1 cellular context compared by ENCODE assay signal in the genomic region with DNA sequence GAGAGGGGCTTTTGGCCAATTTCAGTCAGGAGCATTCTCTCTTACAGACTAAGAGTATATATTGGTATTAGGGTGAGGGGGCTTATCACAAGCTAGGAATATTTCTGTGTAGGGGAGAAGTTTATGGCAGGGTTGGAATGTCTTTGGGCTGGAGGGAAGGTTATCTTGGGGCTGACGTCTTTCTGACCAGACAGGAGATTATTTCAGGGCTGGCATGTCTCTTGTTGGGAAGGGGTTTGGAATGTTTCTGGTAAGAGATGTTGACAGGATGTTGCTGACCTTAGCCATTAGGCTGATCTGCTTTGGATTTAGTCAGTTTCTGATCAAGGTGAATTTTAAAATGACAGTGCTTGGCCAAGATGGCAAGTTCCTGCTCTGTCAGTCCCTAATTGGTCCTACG.
TF ChIP-seq lines count a peak whose summit lies in the region.

No MANE protein-coding gene starts in this region.

TF ChIP-seq in SK-N-SH treated with all-trans-retinoic acid at 6 μM for 48 hours, 23 proteins besides CTCF, POLR2A, EP300 and RAD21 (continued from another document):
- TF ChIP-seq POU6F1 (CRISPR knock-in tag; IDR thresholded peaks at IDR 0.05; ENCODE audit: borderline replicate concordance, low read depth) (no peak), GLIS3 (CRISPR knock-in tag; IDR thresholded peaks at IDR 0.05) (no peak), TOX (CRISPR knock-in tag; IDR thresholded peaks at IDR 0.05; ENCODE audit: borderline replicate concordance) (no peak), ZC3H10 (CRISPR knock-in tag; IDR thresholded peaks at IDR 0.05) (no peak), CREB5 (CRISPR knock-in tag; IDR thresholded peaks at IDR 0.05; ENCODE audit: low read depth) (no peak), OSR1 (CRISPR knock-in tag; IDR thresholded peaks at IDR 0.05) (no peak), ZNF70 (CRISPR knock-in tag; IDR thresholded peaks at IDR 0.05) (no peak), BACH2 (CRISPR knock-in tag; IDR thresholded peaks at IDR 0.05; ENCODE audit: borderline replicate concordance) (no peak), SNAI2 (CRISPR knock-in tag; IDR thresholded peaks at IDR 0.05) (no peak), ARNTL (CRISPR knock-in tag; IDR thresholded peaks at IDR 0.05; ENCODE audit: borderline replicate concordance, low read depth) (no peak), ZNF8 (CRISPR knock-in tag; IDR thresholded peaks at IDR 0.05) (no peak), PPARA (CRISPR knock-in tag; IDR thresholded peaks at IDR 0.05; ENCODE audit: borderline replicate concordance) (no peak), ISL1 (CRISPR knock-in tag; IDR thresholded peaks at IDR 0.05) (no peak)
- TF ChIP-seq, protein P1, sequence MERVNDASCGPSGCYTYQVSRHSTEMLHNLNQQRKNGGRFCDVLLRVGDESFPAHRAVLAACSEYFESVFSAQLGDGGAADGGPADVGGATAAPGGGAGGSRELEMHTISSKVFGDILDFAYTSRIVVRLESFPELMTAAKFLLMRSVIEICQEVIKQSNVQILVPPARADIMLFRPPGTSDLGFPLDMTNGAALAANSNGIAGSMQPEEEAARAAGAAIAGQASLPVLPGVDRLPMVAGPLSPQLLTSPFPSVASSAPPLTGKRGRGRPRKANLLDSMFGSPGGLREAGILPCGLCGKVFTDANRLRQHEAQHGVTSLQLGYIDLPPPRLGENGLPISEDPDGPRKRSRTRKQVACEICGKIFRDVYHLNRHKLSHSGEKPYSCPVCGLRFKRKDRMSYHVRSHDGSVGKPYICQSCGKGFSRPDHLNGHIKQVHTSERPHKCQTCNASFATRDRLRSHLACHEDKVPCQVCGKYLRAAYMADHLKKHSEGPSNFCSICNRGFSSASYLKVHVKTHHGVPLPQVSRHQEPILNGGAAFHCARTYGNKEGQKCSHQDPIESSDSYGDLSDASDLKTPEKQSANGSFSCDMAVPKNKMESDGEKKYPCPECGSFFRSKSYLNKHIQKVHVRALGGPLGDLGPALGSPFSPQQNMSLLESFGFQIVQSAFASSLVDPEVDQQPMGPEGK (CRISPR knock-in tag; IDR thresholded peaks at IDR 0.05; ENCODE audit: borderline replicate concordance): no peak
